1 cellular context compared by ENCODE assay signal in the genomic region with DNA sequence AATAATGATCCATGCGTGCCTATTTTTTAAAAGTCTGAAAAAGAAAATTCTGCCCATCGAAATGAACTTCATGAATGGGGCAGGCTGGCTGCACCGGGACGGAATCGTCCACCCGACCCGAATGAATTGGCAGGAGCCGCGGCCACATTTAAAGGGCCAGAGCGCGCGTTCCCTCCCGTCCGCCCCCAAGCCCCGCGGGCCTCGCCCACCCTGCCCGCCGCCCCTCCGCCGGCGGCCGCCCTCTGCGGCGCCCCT.
TF ChIP-seq lines count a peak whose summit lies in the region.

No MANE protein-coding gene starts in this region.

TF ChIP-seq in GM23338, 12 proteins besides CTCF, POLR2A, EP300 and RAD21 (continued from another document):
- TF ChIP-seq, protein P1, sequence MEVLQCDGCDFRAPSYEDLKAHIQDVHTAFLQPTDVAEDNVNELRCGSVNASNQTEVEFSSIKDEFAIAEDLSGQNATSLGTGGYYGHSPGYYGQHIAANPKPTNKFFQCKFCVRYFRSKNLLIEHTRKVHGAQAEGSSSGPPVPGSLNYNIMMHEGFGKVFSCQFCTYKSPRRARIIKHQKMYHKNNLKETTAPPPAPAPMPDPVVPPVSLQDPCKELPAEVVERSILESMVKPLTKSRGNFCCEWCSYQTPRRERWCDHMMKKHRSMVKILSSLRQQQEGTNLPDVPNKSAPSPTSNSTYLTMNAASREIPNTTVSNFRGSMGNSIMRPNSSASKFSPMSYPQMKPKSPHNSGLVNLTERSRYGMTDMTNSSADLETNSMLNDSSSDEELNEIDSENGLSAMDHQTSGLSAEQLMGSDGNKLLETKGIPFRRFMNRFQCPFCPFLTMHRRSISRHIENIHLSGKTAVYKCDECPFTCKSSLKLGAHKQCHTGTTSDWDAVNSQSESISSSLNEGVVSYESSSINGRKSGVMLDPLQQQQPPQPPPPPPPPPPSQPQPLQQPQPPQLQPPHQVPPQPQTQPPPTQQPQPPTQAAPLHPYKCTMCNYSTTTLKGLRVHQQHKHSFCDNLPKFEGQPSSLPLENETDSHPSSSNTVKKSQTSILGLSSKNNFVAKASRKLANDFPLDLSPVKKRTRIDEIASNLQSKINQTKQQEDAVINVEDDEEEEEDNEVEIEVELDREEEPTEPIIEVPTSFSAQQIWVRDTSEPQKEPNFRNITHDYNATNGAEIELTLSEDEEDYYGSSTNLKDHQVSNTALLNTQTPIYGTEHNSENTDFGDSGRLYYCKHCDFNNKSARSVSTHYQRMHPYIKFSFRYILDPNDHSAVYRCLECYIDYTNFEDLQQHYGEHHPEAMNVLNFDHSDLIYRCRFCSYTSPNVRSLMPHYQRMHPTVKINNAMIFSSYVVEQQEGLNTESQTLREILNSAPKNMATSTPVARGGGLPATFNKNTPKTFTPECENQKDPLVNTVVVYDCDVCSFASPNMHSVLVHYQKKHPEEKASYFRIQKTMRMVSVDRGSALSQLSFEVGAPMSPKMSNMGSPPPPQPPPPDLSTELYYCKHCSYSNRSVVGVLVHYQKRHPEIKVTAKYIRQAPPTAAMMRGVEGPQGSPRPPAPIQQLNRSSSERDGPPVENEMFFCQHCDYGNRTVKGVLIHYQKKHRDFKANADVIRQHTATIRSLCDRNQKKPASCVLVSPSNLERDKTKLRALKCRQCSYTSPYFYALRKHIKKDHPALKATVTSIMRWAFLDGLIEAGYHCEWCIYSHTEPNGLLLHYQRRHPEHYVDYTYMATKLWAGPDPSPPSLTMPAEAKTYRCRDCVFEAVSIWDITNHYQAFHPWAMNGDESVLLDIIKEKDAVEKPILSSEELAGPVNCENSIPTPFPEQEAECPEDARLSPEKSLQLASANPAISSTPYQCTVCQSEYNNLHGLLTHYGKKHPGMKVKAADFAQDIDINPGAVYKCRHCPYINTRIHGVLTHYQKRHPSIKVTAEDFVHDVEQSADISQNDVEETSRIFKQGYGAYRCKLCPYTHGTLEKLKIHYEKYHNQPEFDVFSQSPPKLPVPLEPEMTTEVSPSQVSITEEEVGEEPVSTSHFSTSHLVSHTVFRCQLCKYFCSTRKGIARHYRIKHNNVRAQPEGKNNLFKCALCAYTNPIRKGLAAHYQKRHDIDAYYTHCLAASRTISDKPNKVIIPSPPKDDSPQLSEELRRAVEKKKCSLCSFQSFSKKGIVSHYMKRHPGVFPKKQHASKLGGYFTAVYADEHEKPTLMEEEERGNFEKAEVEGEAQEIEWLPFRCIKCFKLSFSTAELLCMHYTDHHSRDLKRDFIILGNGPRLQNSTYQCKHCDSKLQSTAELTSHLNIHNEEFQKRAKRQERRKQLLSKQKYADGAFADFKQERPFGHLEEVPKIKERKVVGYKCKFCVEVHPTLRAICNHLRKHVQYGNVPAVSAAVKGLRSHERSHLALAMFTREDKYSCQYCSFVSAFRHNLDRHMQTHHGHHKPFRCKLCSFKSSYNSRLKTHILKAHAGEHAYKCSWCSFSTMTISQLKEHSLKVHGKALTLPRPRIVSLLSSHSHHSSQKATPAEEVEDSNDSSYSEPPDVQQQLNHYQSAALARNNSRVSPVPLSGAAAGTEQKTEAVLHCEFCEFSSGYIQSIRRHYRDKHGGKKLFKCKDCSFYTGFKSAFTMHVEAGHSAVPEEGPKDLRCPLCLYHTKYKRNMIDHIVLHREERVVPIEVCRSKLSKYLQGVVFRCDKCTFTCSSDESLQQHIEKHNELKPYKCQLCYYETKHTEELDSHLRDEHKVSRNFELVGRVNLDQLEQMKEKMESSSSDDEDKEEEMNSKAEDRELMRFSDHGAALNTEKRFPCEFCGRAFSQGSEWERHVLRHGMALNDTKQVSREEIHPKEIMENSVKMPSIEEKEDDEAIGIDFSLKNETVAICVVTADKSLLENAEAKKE (CRISPR knock-in tag; IDR thresholded peaks at IDR 0.05): no peak
- TF ChIP-seq POLR2AphosphoS5 (IDR thresholded peaks at IDR 0.05; ENCODE audit: low read depth): no peak
- no peak for TF ChIP-seq NANOG (IDR thresholded peaks at IDR 0.05; ENCODE audit: borderline replicate concordance)
- no peak for TF ChIP-seq ZNF114 (CRISPR knock-in tag; IDR thresholded peaks at IDR 0.05)
- no peak for TF ChIP-seq EZH2 (IDR thresholded peaks at IDR 0.05; ENCODE audit: low read depth, unreplicated experiment)
